Comparison of ENCODE assay signal across 36 cellular contexts in genomic region chr17:27821318-27821717, GRCh38. TPM values are rescaled to one million over a fixed set of nuclear protein-coding genes. Genes with fewer than 3 reads are reported as not detected.
"Had no signal": no experiment of that assay in that cellular context is flagged by ENCODE, and none has a peak within 500 bp of the region (broad histone marks: within the 10 kb centered on the region; RNA-seq: fewer than 3 reads in every experiment).

No MANE protein-coding gene starts in this region.

- H3K4me1 Mint-ChIP-seq: activated CD4-positive, alpha-beta T cell treated with anti-CD3 and anti-CD28 coated beads for 36 hours; activated naive CD4-positive, alpha-beta T cell treated with anti-CD3 and anti-CD28 coated beads, Interleukin-2, amount 50 U/mL, for 24 hours; activated naive CD8-positive, alpha-beta T cell treated with anti-CD3 and anti-CD28 coated beads for 36 hours; central memory CD8-positive, alpha-beta T cell; T-cell had no signal

- H3K4me3 ChIP-seq: coronary artery, dorsolateral prefrontal cortex, esophagus squamous epithelium, gastrocnemius medialis, heart left ventricle had no signal

- DNase-seq: activated CD4-positive, alpha-beta memory T cell treated with anti-CD3 and anti-CD28 coated beads for 36 hours; activated CD4-positive, alpha-beta T cell treated with anti-CD3 and anti-CD28 coated beads for 36 hours; activated CD4-positive, alpha-beta T cell treated with anti-CD3 and anti-CD28 coated beads, Interleukin-2, amount 10 ng/mL, durations not matched to agents 24 days and 14 days; activated CD4-positive, CD25-positive, alpha-beta regulatory T cell; activated CD4-positive, CD25-positive, alpha-beta regulatory T cell treated with anti-CD3 and anti-CD28 coated beads, Interleukin-2, amount 50 U/mL, for 72 hours; activated CD8-positive, alpha-beta memory T cell treated with anti-CD3 and anti-CD28 coated beads, Interleukin-2, amount 10 ng/mL, durations not matched to agents 7 days and 5 days; activated CD8-positive, alpha-beta memory T cell treated with anti-CD3 and anti-CD28 coated beads, Interleukin-2, amount 50 U/mL, for 4 hours; activated CD8-positive, alpha-beta T cell treated with anti-CD3 and anti-CD28 coated beads, Interleukin-2, amount 10 ng/mL, durations not matched to agents 7 days and 5 days; activated effector memory CD4-positive, alpha-beta T cell treated with anti-CD3 and anti-CD28 coated beads, Interleukin-2, amount 50 U/mL, for 16 hours; activated naive CD4-positive, alpha-beta T cell treated with anti-CD3 and anti-CD28 coated beads for 36 hours; activated naive CD8-positive, alpha-beta T cell treated with anti-CD3 and anti-CD28 coated beads for 36 hours; activated T-cell treated with anti-CD3 and anti-CD28 coated beads, Interleukin-2, amount 50 U/mL, for 1 hour; activated T-cell treated with anti-CD3 and anti-CD28 coated beads, Interleukin-2, amount 50 U/mL, for 48 hours; amniotic stem cell; anterior cingulate cortex; brain microvascular endothelial cell; dorsolateral prefrontal cortex; effector memory CD4-positive, alpha-beta T cell; endodermal cell; esophagus squamous epithelium; gastrocnemius medialis; glutamatergic neuron; heart left ventricle; SW 1271; T-cell; T1000 had no signal

- H3K27me3 ChIP-seq: brain microvascular endothelial cell, dorsolateral prefrontal cortex, gastrocnemius medialis, heart left ventricle had no signal

- H3K36me3 ChIP-seq: brain microvascular endothelial cell, esophagus squamous epithelium, gastrocnemius medialis, heart left ventricle had no signal

- H3K27me3 Mint-ChIP-seq: activated CD4-positive, alpha-beta memory T cell treated with anti-CD3 and anti-CD28 coated beads for 36 hours; activated CD8-positive, alpha-beta memory T cell treated with anti-CD3 and anti-CD28 coated beads, Interleukin-2, amount 10 ng/mL, durations not matched to agents 7 days and 5 days; activated naive CD8-positive, alpha-beta T cell treated with anti-CD3 and anti-CD28 coated beads for 36 hours; dendritic cell treated with granulocyte-macrophage colony-stimulating factor and Interleukin-4, amounts not matched to agents 40 ng/mL and 50 ng/mL, for 4 days had no signal

- ATAC-seq: activated CD4-positive, alpha-beta T cell treated with anti-CD3 and anti-CD28 coated beads for 36 hours; activated CD8-positive, alpha-beta memory T cell treated with anti-CD3 and anti-CD28 coated beads, Interleukin-2, amount 10 ng/mL, durations not matched to agents 7 days and 5 days; activated CD8-positive, alpha-beta T cell treated with anti-CD3 and anti-CD28 coated beads, Interleukin-2, amount 10 ng/mL, durations not matched to agents 7 days and 5 days; gastrocnemius medialis; heart left ventricle; T-cell had no signal

- H3K4me3 Mint-ChIP-seq: activated CD4-positive, alpha-beta memory T cell treated with anti-CD3 and anti-CD28 coated beads for 36 hours; activated CD4-positive, alpha-beta T cell treated with anti-CD3 and anti-CD28 coated beads for 36 hours; activated CD4-positive, alpha-beta T cell treated with anti-CD3 and anti-CD28 coated beads, Interleukin-2, amount 10 ng/mL, durations not matched to agents 24 days and 14 days; activated CD8-positive, alpha-beta memory T cell treated with anti-CD3 and anti-CD28 coated beads, Interleukin-2, amount 10 ng/mL, durations not matched to agents 7 days and 5 days; activated CD8-positive, alpha-beta T cell treated with anti-CD3 and anti-CD28 coated beads, Interleukin-2, amount 10 ng/mL, durations not matched to agents 7 days and 5 days; activated naive CD4-positive, alpha-beta T cell treated with anti-CD3 and anti-CD28 coated beads for 36 hours; activated naive CD4-positive, alpha-beta T cell treated with anti-CD3 and anti-CD28 coated beads, Interleukin-2, amount 50 U/mL, for 24 hours; activated naive CD8-positive, alpha-beta T cell treated with anti-CD3 and anti-CD28 coated beads for 36 hours; activated T-helper 1 cell treated with anti-CD3 and anti-CD28 coated beads, Interleukin-12 subunit alpha, Interleukin-12 subunit beta, Interleukin-2, Interleukin-4 antibody, amounts not matched to agents 30 ng/mL and 10 ng/mL and 1 ng/mL, durations not matched to agents 14 hours and 24 hours and 36 hours; central memory CD8-positive, alpha-beta T cell; dendritic cell treated with granulocyte-macrophage colony-stimulating factor and Interleukin-4, amounts not matched to agents 40 ng/mL and 50 ng/mL, for 4 days; endodermal cell; T-cell; T-helper 1 cell treated with Interleukin-12 subunit alpha and Interleukin-12 subunit beta and Interleukin-4 antibody, amounts not matched to agents 30 μg/mL and 1 μg/mL, for 36 hours; T-helper 2 cell treated with Interferon-gamma antibody and Interleukin-4, amounts not matched to agents 5 μg/mL and 100 μg/mL, for 36 hours had no signal

- H3K27ac Mint-ChIP-seq: activated CD4-positive, alpha-beta memory T cell treated with anti-CD3 and anti-CD28 coated beads for 36 hours; activated CD4-positive, alpha-beta T cell treated with anti-CD3 and anti-CD28 coated beads for 36 hours; activated CD4-positive, alpha-beta T cell treated with anti-CD3 and anti-CD28 coated beads, Interleukin-2, amount 10 ng/mL, durations not matched to agents 24 days and 14 days; activated CD8-positive, alpha-beta memory T cell treated with anti-CD3 and anti-CD28 coated beads, Interleukin-2, amount 10 ng/mL, durations not matched to agents 7 days and 5 days; activated CD8-positive, alpha-beta T cell treated with anti-CD3 and anti-CD28 coated beads, Interleukin-2, amount 10 ng/mL, durations not matched to agents 7 days and 5 days; activated naive CD4-positive, alpha-beta T cell treated with anti-CD3 and anti-CD28 coated beads for 36 hours; activated naive CD8-positive, alpha-beta T cell treated with anti-CD3 and anti-CD28 coated beads for 36 hours; activated T-helper 1 cell treated with anti-CD3 and anti-CD28 coated beads, Interleukin-12 subunit alpha, Interleukin-12 subunit beta, Interleukin-2, Interleukin-4 antibody, amounts not matched to agents 30 ng/mL and 10 ng/mL and 1 ng/mL, durations not matched to agents 14 hours and 24 hours and 36 hours; activated T-helper 2 cell treated with anti-CD3 and anti-CD28 coated beads, Interferon-gamma antibody, Interleukin-2, Interleukin-4, amounts not matched to agents 10 μg/mL and 5 μg/mL and 100 μg/mL, durations not matched to agents 14 hours and 24 hours and 36 hours; dendritic cell treated with granulocyte-macrophage colony-stimulating factor and Interleukin-4, amounts not matched to agents 40 ng/mL and 50 ng/mL, for 4 days; endodermal cell; T-cell; T-helper 1 cell treated with Interleukin-12 subunit alpha and Interleukin-12 subunit beta and Interleukin-4 antibody, amounts not matched to agents 30 μg/mL and 1 μg/mL, for 36 hours; T-helper 2 cell treated with Interferon-gamma antibody and Interleukin-4, amounts not matched to agents 5 μg/mL and 100 μg/mL, for 36 hours had no signal

- H3K9me3 ChIP-seq: gastrocnemius medialis had no signal

- H3K4me1 ChIP-seq: gastrocnemius medialis had no signal

- H3K36me3 Mint-ChIP-seq: activated CD4-positive, alpha-beta memory T cell treated with anti-CD3 and anti-CD28 coated beads for 36 hours; activated naive CD8-positive, alpha-beta T cell treated with anti-CD3 and anti-CD28 coated beads for 36 hours had no signal

- H3K27ac ChIP-seq: brain microvascular endothelial cell, coronary artery, dorsolateral prefrontal cortex, esophagus squamous epithelium, gastrocnemius medialis, heart left ventricle had no signal

RNA-seq across cellular contexts. Expression of gene NOS2, which starts 21.0 kb away (rescaled TPM):
- total RNA-seq: activated CD4-positive, alpha-beta T cell treated with anti-CD3 and anti-CD28 coated beads, Interleukin-2, amount 10 ng/mL, durations not matched to agents 24 days and 14 days; activated CD8-positive, alpha-beta T cell treated with anti-CD3 and anti-CD28 coated beads, Interleukin-2, amount 10 ng/mL, durations not matched to agents 7 days and 5 days; activated T-helper 1 cell treated with anti-CD3 and anti-CD28 coated beads, Interleukin-12 subunit alpha, Interleukin-12 subunit beta, Interleukin-2, Interleukin-4 antibody, amounts not matched to agents 30 ng/mL and 10 ng/mL and 1 ng/mL, durations not matched to agents 14 hours and 24 hours and 36 hours; activated T-helper 2 cell treated with anti-CD3 and anti-CD28 coated beads, Interferon-gamma antibody, Interleukin-2, Interleukin-4, amounts not matched to agents 10 μg/mL and 5 μg/mL and 100 μg/mL, durations not matched to agents 14 hours and 24 hours and 36 hours; fibroblast of villous mesenchyme had no signal
- polyA plus RNA-seq: fibroblast of lung had no signal
